19 cellular contexts compared by ENCODE assay signal in the genomic region with DNA sequence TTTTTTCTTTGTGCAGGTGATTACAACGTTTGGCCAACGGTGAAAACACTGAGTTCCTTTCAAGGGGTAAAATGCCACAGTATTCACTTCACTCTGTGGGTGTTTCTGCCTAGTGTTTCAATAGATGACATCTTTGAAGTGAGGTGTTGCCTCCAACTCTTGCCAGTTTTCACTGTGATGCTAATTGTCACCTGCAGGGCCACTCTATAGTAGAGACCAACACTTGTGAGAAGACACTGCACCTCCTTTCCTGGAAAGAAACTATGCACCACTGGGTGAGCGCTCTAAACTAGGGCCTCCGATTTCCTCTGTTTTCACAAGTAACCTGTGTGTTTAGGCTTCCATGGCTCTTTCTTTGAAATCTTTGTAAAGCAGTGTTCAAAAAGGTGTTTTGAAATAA.
"Had no signal": no experiment of that assay in that cellular context is flagged by ENCODE, and none has a peak within 500 bp of the region (broad histone marks: within the 10 kb centered on the region; RNA-seq: fewer than 3 reads in every experiment).

No MANE protein-coding gene starts in this region.

- H3K27me3 ChIP-seq: ovary, stomach, testis, upper lobe of left lung had no signal

- FAIRE-seq: TTC549 had no signal

- H3K36me3 Mint-ChIP-seq: activated naive CD8-positive, alpha-beta T cell; naive thymus-derived CD8-positive, alpha-beta T cell had no signal

- H3K27me3 Mint-ChIP-seq: activated CD4-positive, alpha-beta T cell treated with anti-CD3 and anti-CD28 coated beads for 36 hours; activated naive CD8-positive, alpha-beta T cell; effector memory CD8-positive, alpha-beta T cell had no signal

- H3K4me3 Mint-ChIP-seq: activated CD4-positive, alpha-beta T cell treated with anti-CD3 and anti-CD28 coated beads for 36 hours; activated naive CD8-positive, alpha-beta T cell; activated T-helper 1 cell treated with anti-CD3 and anti-CD28 coated beads, Interleukin-12 subunit alpha, Interleukin-12 subunit beta, Interleukin-2, Interleukin-4 antibody, amounts not matched to agents 30 ng/mL and 10 ng/mL and 1 ng/mL, durations not matched to agents 14 hours and 24 hours and 36 hours; effector memory CD8-positive, alpha-beta T cell; naive thymus-derived CD8-positive, alpha-beta T cell had no signal

- H3K9me3 Mint-ChIP-seq: activated T-helper 1 cell treated with anti-CD3 and anti-CD28 coated beads, Interleukin-12 subunit alpha, Interleukin-12 subunit beta, Interleukin-2, Interleukin-4 antibody, amounts not matched to agents 30 ng/mL and 10 ng/mL and 1 ng/mL, durations not matched to agents 14 hours and 24 hours and 36 hours had no signal

- H3K27ac ChIP-seq: ovary, psoas muscle, skin epidermis, stomach, testis, upper lobe of left lung had no signal

- ATAC-seq: activated CD4-positive, alpha-beta T cell treated with anti-CD3 and anti-CD28 coated beads for 36 hours; effector memory CD8-positive, alpha-beta T cell; left cardiac atrium; naive thymus-derived CD8-positive, alpha-beta T cell; psoas muscle; right cardiac atrium had no signal

- H3K4me1 ChIP-seq: testis, upper lobe of left lung had no signal

- H3K36me3 ChIP-seq: ovary, stomach, upper lobe of left lung had no signal

- H3K4me3 ChIP-seq: ovary, psoas muscle, skin epidermis, stomach, testis, upper lobe of left lung had no signal

- H3K9me3 ChIP-seq: ovary, psoas muscle, stomach, testis, upper lobe of left lung had no signal

- H3K27ac Mint-ChIP-seq: activated CD4-positive, alpha-beta T cell treated with anti-CD3 and anti-CD28 coated beads for 36 hours; activated naive CD8-positive, alpha-beta T cell; activated T-helper 1 cell treated with anti-CD3 and anti-CD28 coated beads, Interleukin-12 subunit alpha, Interleukin-12 subunit beta, Interleukin-2, Interleukin-4 antibody, amounts not matched to agents 30 ng/mL and 10 ng/mL and 1 ng/mL, durations not matched to agents 14 hours and 24 hours and 36 hours; effector memory CD8-positive, alpha-beta T cell; naive thymus-derived CD8-positive, alpha-beta T cell had no signal

- H3K4me1 Mint-ChIP-seq: activated CD4-positive, alpha-beta T cell treated with anti-CD3 and anti-CD28 coated beads for 36 hours; naive thymus-derived CD8-positive, alpha-beta T cell had no signal

- DNase-seq: activated CD4-positive, alpha-beta T cell treated with anti-CD3 and anti-CD28 coated beads for 36 hours; activated CD4-positive, alpha-beta T cell treated with anti-CD3 and anti-CD28 coated beads, Interleukin-2, amount 50 U/mL, for 48 hours; activated T-cell treated with anti-CD3 and anti-CD28 coated beads for 4 hours; effector memory CD8-positive, alpha-beta T cell; left cardiac atrium; mesenchymal stem cell; naive thymus-derived CD8-positive, alpha-beta T cell; ovary; psoas muscle; right cardiac atrium; stimulated activated CD4-positive, alpha-beta T cell treated with anti-CD3 and anti-CD28 coated beads, Interleukin-15, amount 100 ng/mL, for 24 hours; stimulated activated CD4-positive, alpha-beta T cell treated with anti-CD3 and anti-CD28 coated beads, Interleukin-2, amount 100 ng/mL, for 48 hours; stomach; testis; upper lobe of left lung had no signal
